29 cellular contexts compared by ENCODE assay signal in the genomic region with DNA sequence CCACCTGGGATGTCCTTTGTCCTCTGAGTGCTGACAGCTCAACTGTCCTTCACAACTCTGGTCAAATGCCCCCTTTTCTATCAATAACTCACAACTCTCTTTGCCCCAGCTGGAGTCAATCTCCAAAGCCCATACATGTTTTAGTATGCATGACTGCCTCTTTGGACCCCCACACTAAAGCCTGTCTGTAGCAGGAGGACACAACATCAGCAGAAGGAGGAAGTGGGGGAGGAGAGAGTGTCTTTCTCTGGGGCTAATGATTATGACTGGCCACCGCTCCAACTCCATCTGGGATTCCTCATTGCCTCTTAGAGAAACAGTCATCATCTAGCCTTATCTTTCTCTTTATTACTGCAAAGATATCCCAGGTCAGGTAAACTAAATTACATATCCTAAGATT.
"Had no signal": no experiment of that assay in that cellular context is flagged by ENCODE, and none has a peak within 500 bp of the region (broad histone marks: within the 10 kb centered on the region; RNA-seq: fewer than 3 reads in every experiment).

No MANE protein-coding gene starts in this region.

- H3K4me3 ChIP-seq: ascending aorta, body of pancreas had no signal

- DNase-seq: activated CD4-positive, alpha-beta T cell treated with anti-CD3 and anti-CD28 coated beads for 48 hours; activated CD4-positive, alpha-beta T cell treated with anti-CD3 and anti-CD28 coated beads, Interleukin-2, amount 50 U/mL, for 48 hours; activated CD4-positive, CD25-positive, alpha-beta regulatory T cell treated with anti-CD3 and anti-CD28 coated beads, Interleukin-2, amount 50 U/mL, for 72 hours; activated CD8-positive, alpha-beta memory T cell treated with anti-CD3 and anti-CD28 coated beads, Interleukin-2, amount 10 ng/mL, durations not matched to agents 7 days and 5 days; activated effector memory CD4-positive, alpha-beta T cell treated with anti-CD3 and anti-CD28 coated beads, Interleukin-2, amount 50 U/mL, for 16 hours; activated naive CD4-positive, alpha-beta T cell treated with Interleukin-2 at 50 U/mL for 16 hours; activated naive CD8-positive, alpha-beta T cell treated with anti-CD3 and anti-CD28 coated beads, Interleukin-2, amount 50 U/mL, for 24 hours; activated T-cell treated with anti-CD3 and anti-CD28 coated beads, Interleukin-2, amount 50 U/mL, for 24 hours; amniotic stem cell; body of pancreas; KG1; NCI-H1092 treated with DMSO at 0.1 percent for 48 hours; NCI-H1417 treated with DMSO at 0.1 percent for 48 hours; NCI-H1694; NCI-H2029; NCI-H2107; NCI-H2171 treated with DMSO at 0.1 percent for 48 hours; NCI-H345; NCI-H510A; NCI-H526 treated with DMSO at 0.1 percent for 48 hours; NCI-H82; OCI-M1; RPMI8226; SK-N-SH had no signal

- H3K27me3 ChIP-seq: ascending aorta, body of pancreas had no signal

- H3K9ac ChIP-seq: SK-N-SH had no signal

- H3K4me2 ChIP-seq: SK-N-SH had no signal

- H3K27ac ChIP-seq: ascending aorta, body of pancreas had no signal

- H3K9me3 ChIP-seq: ascending aorta, body of pancreas, SK-N-SH had no signal

- H3K36me3 ChIP-seq: ascending aorta had no signal

- ATAC-seq: activated CD8-positive, alpha-beta memory T cell treated with anti-CD3 and anti-CD28 coated beads, Interleukin-2, amount 10 ng/mL, durations not matched to agents 7 days and 5 days; activated naive CD4-positive, alpha-beta T cell treated with anti-CD3 and anti-CD28 coated beads, Interleukin-2, amount 50 U/mL, for 72 hours; activated naive CD8-positive, alpha-beta T cell treated with anti-CD3 and anti-CD28 coated beads, Interleukin-2, amount 50 U/mL, for 24 hours; body of pancreas; Panc1; Right ventricle myocardium inferior; WTC11 had no signal

- H3K4me1 ChIP-seq: body of pancreas had no signal
